In the genomic region with DNA sequence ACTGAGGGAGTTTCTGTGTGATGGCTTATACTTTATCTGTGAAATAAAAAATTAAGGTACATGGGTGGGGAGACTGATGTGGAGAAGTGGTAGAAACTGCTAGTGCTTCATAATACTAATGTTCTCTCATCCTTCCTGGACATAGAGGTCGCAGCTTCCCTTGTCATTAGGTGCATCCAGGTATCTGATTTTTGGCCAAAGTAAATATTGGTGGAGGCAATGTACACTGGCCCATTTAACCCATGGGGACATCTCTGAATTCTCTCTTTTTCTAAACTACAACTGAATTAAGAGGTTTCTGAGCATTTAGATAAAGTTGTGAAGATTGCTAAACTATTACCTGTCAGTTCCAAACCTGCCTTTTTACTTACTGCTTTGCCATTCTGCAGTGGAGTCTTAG, we compare ENCODE assay signal across 18 cellular contexts.
"Had no signal": no experiment of that assay in that cellular context is flagged by ENCODE, and none has a peak within 500 bp of the region (broad histone marks: within the 10 kb centered on the region; RNA-seq: fewer than 3 reads in every experiment).

No MANE protein-coding gene starts in this region.

- H3K4me3 ChIP-seq: MG63, SJSA1, SK-N-MC had no signal

- DNase-seq: KBM-7, MG63, NCI-H1092, NCI-H1417 treated with DMSO at 0.1 percent for 48 hours, NCI-H146, NCI-H1694 treated with DMSO at 0.1 percent for 48 hours, NCI-H1930, NCI-H2107, NCI-H226, NCI-H446, NCI-H510A, NCI-H524 treated with DMSO at 0.1 percent for 48 hours, NCI-H82, Right ventricle myocardium superior, RPMI8226, SIG-M5 had no signal
